ENCODE assay signal across 1 cellular context in genomic region chr22:28819253-28820096, GRCh38.
A peak's percentile ranks its signal among the peaks of the same experiment; 100 is the strongest.
TF ChIP-seq lines count a peak whose summit lies in the region.

No MANE protein-coding gene starts in this region.

TF ChIP-seq in HepG2, 621 proteins besides CTCF, POLR2A, EP300 and RAD21 (continued from another document and continues in another):
- TF ChIP-seq ZNF800 (CRISPR knock-in tag; IDR thresholded peaks at IDR 0.05) (0 out of 2 replicates have a peak, but pooled peaks have one; percentile 45), NFYC (CRISPR knock-in tag; IDR thresholded peaks at IDR 0.05) (no peak), ERF (CRISPR knock-in tag; IDR thresholded peaks at IDR 0.05) (peak; percentile 69; the same call in 1 of the 2 replicates), PRDM15 (CRISPR knock-in tag; IDR thresholded peaks at IDR 0.05) (peak; percentile 48; the same call in 1 of the 2 replicates), ZNF432 (CRISPR knock-in tag; IDR thresholded peaks at IDR 0.05; ENCODE audit: borderline replicate concordance) (no peak), PBX2 (CRISPR knock-in tag; IDR thresholded peaks at IDR 0.05) (no peak), KLF15 (CRISPR knock-in tag; IDR thresholded peaks at IDR 0.05; ENCODE audit: borderline replicate concordance) (no peak), HOXA5 (CRISPR knock-in tag; IDR thresholded peaks at IDR 0.05) (0 out of 2 replicates have a peak, but pooled peaks have one; percentile 34), NFAT5 (CRISPR knock-in tag; IDR thresholded peaks at IDR 0.05) (0 out of 2 replicates have a peak, but pooled peaks have one; percentile 42), ZNF337 (CRISPR knock-in tag; IDR thresholded peaks at IDR 0.05; ENCODE audit: borderline replicate concordance, low read depth) (no peak), POGZ (CRISPR knock-in tag; IDR thresholded peaks at IDR 0.05) (peak; percentile 75), HHEX (CRISPR knock-in tag; IDR thresholded peaks at IDR 0.05) (no peak), FOXJ3 (CRISPR knock-in tag; IDR thresholded peaks at IDR 0.05; ENCODE audit: borderline replicate concordance) (no peak; the same call in 1 of the 2 replicates), MAFK (conservative IDR thresholded peaks at IDR 0.05 in 1 of 2, IDR thresholded peaks at IDR 0.05 in 1 of 2; ENCODE audit: low read length in 2 of 2) (no peak), TBP (CRISPR knock-in tag; IDR thresholded peaks at IDR 0.05) (no peak), DNMT1 (CRISPR knock-in tag; IDR thresholded peaks at IDR 0.05) (no peak), GFI1 (CRISPR knock-in tag; IDR thresholded peaks at IDR 0.05; ENCODE audit: borderline replicate concordance) (peak; percentile 46; the same call in 1 of the 2 replicates), NCOA2 (CRISPR knock-in tag; IDR thresholded peaks at IDR 0.05) (peak; percentile 96), KLF12 (CRISPR knock-in tag; IDR thresholded peaks at IDR 0.05; ENCODE audit: borderline replicate concordance) (peak; percentile 29; the same call in 1 of the 2 replicates), CENPT (CRISPR knock-in tag; IDR thresholded peaks at IDR 0.05; ENCODE audit: low read depth) (no peak), BRCA1 (CRISPR knock-in tag; IDR thresholded peaks at IDR 0.05) (0 out of 2 replicates have a peak, but pooled peaks have one; percentile 53), GABPB1 (CRISPR knock-in tag; IDR thresholded peaks at IDR 0.05) (no peak), CBX5 (CRISPR knock-in tag; IDR thresholded peaks at IDR 0.05; ENCODE audit: borderline replicate concordance) (no peak; the same call in 1 of the 2 replicates), ZBTB49 (CRISPR knock-in tag; IDR thresholded peaks at IDR 0.05; ENCODE audit: borderline replicate concordance) (no peak), KIAA2018 (CRISPR knock-in tag; IDR thresholded peaks at IDR 0.05; ENCODE audit: borderline replicate concordance) (no peak), ZNF17 (CRISPR knock-in tag; IDR thresholded peaks at IDR 0.05) (no peak), ZNF550 (CRISPR knock-in tag; IDR thresholded peaks at IDR 0.05; ENCODE audit: borderline replicate concordance) (no peak), MAFF (IDR thresholded peaks at IDR 0.05; ENCODE audit: low read depth, low read length) (no peak), ZC3H13 (CRISPR knock-in tag; IDR thresholded peaks at IDR 0.05) (no peak), CC2D1A (CRISPR knock-in tag; IDR thresholded peaks at IDR 0.05) (no peak), ZBTB7A (CRISPR knock-in tag; IDR thresholded peaks at IDR 0.05) (peak; percentile 68; the same call in 1 of the 2 replicates)
